ENCODE assay signal across 17 cellular contexts in genomic region chr10:94397549-94398370, GRCh38. TPM values are rescaled to one million over a fixed set of nuclear protein-coding genes. Genes with fewer than 3 reads are reported as not detected.
DNase-seq lines count a peak whose midpoint lies in the region; ATAC-seq, FAIRE-seq and TF ChIP-seq lines count a peak whose summit lies in the region.
"Had no signal": no experiment of that assay in that cellular context is flagged by ENCODE, and none has a peak within 500 bp of the region (broad histone marks: within the 10 kb centered on the region; RNA-seq: fewer than 3 reads in every experiment).

No MANE protein-coding gene starts in this region.

- H3K4me2 ChIP-seq in A549: peak overlapping the region; percentile 49
- H3K4me2 ChIP-seq in neural progenitor cell: no peak overlapping the region

- POLR2A ChIA-PET in A549 (lab: Yijun Ruan, JAX): no interaction called here

- peaks cover 7% of the 10 kb centered on the region for H3K4me1 Mint-ChIP-seq in neural progenitor cell

- H3K9me3 Mint-ChIP-seq in neural progenitor cell: peaks cover 4% of the 10 kb centered on the region
- H3K9me3 Mint-ChIP-seq: memory B cell had no signal

- TF ChIP-seq POLR2A in A549 (IDR thresholded peaks at IDR 0.05; ENCODE audit: low read length): no peak

- TF ChIP-seq RAD21 in A549 (conservative IDR thresholded peaks at IDR 0.05 in 1 of 2, IDR thresholded peaks at IDR 0.05 in 1 of 2): no peak

- H3K27ac ChIP-seq in A549 (peak overlapping the region in 1 of 2 experiments; percentile 31; a peak in 2 of 6 replicates), SJCRH30 (peak overlapping the region; percentile 42), neural progenitor cell (no peak overlapping the region)
- H3K27ac ChIP-seq: tibial artery had no signal

- 41% methylated on average over 12 of the region's 12 CpGs for WGBS in A549 (ENCODE audit: missing lambda C conversion rate)

- no peaks in the 10 kb centered on the region for H4K20me1 ChIP-seq in neural progenitor cell (ENCODE audit: low read depth)

- H3K4me1 ChIP-seq in A549 (peaks cover 13% of the 10 kb centered on the region), SJCRH30 (peaks cover 8% of the 10 kb centered on the region; the same call in 1 of the 2 replicates), neural progenitor cell (no peaks in the 10 kb centered on the region)
- H3K4me1 ChIP-seq: tibial artery had no signal

- no peak for ATAC-seq in A549
- ATAC-seq in GM18873 (IDR thresholded peaks at IDR 0.05; ENCODE audit: low FRiP score, unreplicated experiment): no peak
- ATAC-seq in HG02885 (IDR thresholded peaks at IDR 0.05; ENCODE audit: poor library complexity, unreplicated experiment): no peak
- ATAC-seq: activated CD8-positive, alpha-beta T cell treated with anti-CD3 and anti-CD28 coated beads, Interleukin-2, amount 10 ng/mL, durations not matched to agents 7 days and 5 days had no signal

- no peak overlapping the region for H2AFZ ChIP-seq in neural progenitor cell (replicated peaks)

- no peak for FAIRE-seq in A549 (lab: Jason Lieb, UNC)
- FAIRE-seq: GM12892 had no signal

- H3K27me3 Mint-ChIP-seq in neural progenitor cell (ENCODE audit: insufficient read depth, low read depth): peaks cover 5% of the 10 kb centered on the region
- H3K27me3 Mint-ChIP-seq: memory B cell had no signal

- H3K9me3 ChIP-seq in A549 (no peaks in the 10 kb centered on the region), SJCRH30 (replicated peaks) (no peaks in the 10 kb centered on the region), neural progenitor cell (ENCODE audit: low read depth) (no peaks in the 10 kb centered on the region)
- H3K9me3 ChIP-seq: tibial artery had no signal

- no peaks in the 10 kb centered on the region for H3K36me3 Mint-ChIP-seq in neural progenitor cell
- H3K36me3 Mint-ChIP-seq: memory B cell had no signal

- peaks cover 4% of the 10 kb centered on the region for H3F3A ChIP-seq in neural progenitor cell (ENCODE audit: low read depth)

- no peak overlapping the region for H3K4me3 ChIP-seq in A549
- H3K4me3 ChIP-seq in SJCRH30: no peak overlapping the region
- no peak overlapping the region for H3K4me3 ChIP-seq in neural progenitor cell
- H3K4me3 ChIP-seq: tibial artery had no signal

- no peak overlapping the region for H3K27ac Mint-ChIP-seq in neural progenitor cell
- H3K27ac Mint-ChIP-seq: activated CD8-positive, alpha-beta T cell treated with anti-CD3 and anti-CD28 coated beads, Interleukin-2, amount 10 ng/mL, durations not matched to agents 7 days and 5 days; memory B cell had no signal

- TF ChIP-seq CTCF in A549 (IDR thresholded peaks at IDR 0.05) (no peak), neural progenitor cell (IDR thresholded peaks at IDR 0.05) (no peak)

- no peak for TF ChIP-seq EP300 in A549 (IDR thresholded peaks at IDR 0.05)

- CTCF ChIA-PET in A549 (lab: Yijun Ruan, JAX): interaction anchor here (1.8 to 1.9 kb wide), 2 partner anchors 35 to 46 kb away, joined by 4 to 8 read pairs; partner anchors contain the start of gene NOC3L

- no peak overlapping the region for H3K4me3 Mint-ChIP-seq in neural progenitor cell
- H3K4me3 Mint-ChIP-seq: activated CD8-positive, alpha-beta T cell treated with anti-CD3 and anti-CD28 coated beads, Interleukin-2, amount 10 ng/mL, durations not matched to agents 7 days and 5 days; memory B cell had no signal

- no peak overlapping the region for H3K9ac ChIP-seq in neural progenitor cell

- DNase-seq in A549 (ENCODE audit: low read depth in 1 of 2, low spot score in 1 of 2) (peak in 1 of 2 experiments; percentile 9), HCEC 1CT (peak; percentile 37), SJCRH30 (peak; percentile 80), glomerular visceral epithelial cell (ENCODE audit: extremely low spot score) (peak; percentile 90), neural progenitor cell (ENCODE audit: low spot score) (no peak), SHP77 (lab: John Stamatoyannopoulos, UW) (no peak)
- DNase-seq: activated CD8-positive, alpha-beta T cell treated with anti-CD3 and anti-CD28 coated beads, Interleukin-2, amount 10 ng/mL, durations not matched to agents 7 days and 5 days; activated naive CD4-positive, alpha-beta T cell treated with Interleukin-2 at 50 U/mL for 16 hours; caudate nucleus; DMS79; GOT3; NCI-H524; tibial artery had no signal

- H3K36me3 ChIP-seq in SJCRH30: no peaks in the 10 kb centered on the region
- H3K36me3 ChIP-seq in neural progenitor cell: no peaks in the 10 kb centered on the region
- H3K36me3 ChIP-seq: tibial artery had no signal

- H3K79me2 ChIP-seq in neural progenitor cell (ENCODE audit: low read depth): no peaks in the 10 kb centered on the region

- no peaks in the 10 kb centered on the region for H3K27me3 ChIP-seq in SJCRH30
- H3K27me3 ChIP-seq in neural progenitor cell: peaks cover 1% of the 10 kb centered on the region
- H3K27me3 ChIP-seq: tibial artery had no signal

TF ChIP-seq in A549, 52 proteins besides CTCF, POLR2A, EP300 and RAD21:
- TF ChIP-seq MAZ (IDR thresholded peaks at IDR 0.05; ENCODE audit: borderline replicate concordance, low read depth, low read length) (no peak), GATA3 (IDR thresholded peaks at IDR 0.05; ENCODE audit: borderline replicate concordance) (peak; percentile 64; the same call in 1 of the 2 replicates), POLR2AphosphoS2 (conservative IDR thresholded peaks at IDR 0.05; ENCODE audit: low read length) (no peak), ESRRA (IDR thresholded peaks at IDR 0.05; ENCODE audit: borderline replicate concordance, low read length) (no peak)

RNA-seq across cellular contexts. Expression of gene TBC1D12, which starts 4.6 kb away (rescaled TPM):
- polyA plus RNA-seq in A549 (2011; rRNA removed): 5.7 and 6.0 TPM in 2 replicates
- polyA plus RNA-seq in A549 (2012; cell fraction: cytosol; rRNA removed): 1.4 and 2.2 TPM in 2 replicates
- polyA plus RNA-seq in A549 (2012; cell fraction: nucleus; rRNA removed): 2.1 and 2.5 TPM in 2 replicates
- 3.5 to 4.4 TPM (median 3.7 TPM) in 3 replicates for polyA plus RNA-seq in A549 (2017; fragmentation: RNase III; extraction: RNeasy Plus Mini Kit Qiagen cat#74134 plus additional on column Dnase treatment)
- 2.6 TPM in 2 replicates for polyA minus RNA-seq in A549 (2011; rRNA and poly(A)+ RNA removed)
- 9.7 and 13.2 TPM in 2 replicates for total RNA-seq in SJCRH30 (2014; rRNA removed; shearing (Covaris generic))
- total RNA-seq in neural progenitor cell (ENCODE audit: low replicate concordance): 6.6 and 6.9 TPM in 2 replicates

RNA-seq across cellular contexts. Expression of gene NOC3L, which starts 35.0 kb away (rescaled TPM):
- polyA plus RNA-seq in A549 (2011; rRNA removed) (30.9 and 41.9 TPM in 2 replicates), A549 (2017; fragmentation: RNase III; extraction: RNeasy Plus Mini Kit Qiagen cat#74134 plus additional on column Dnase treatment) (21.7 to 29.0 TPM (median 23.1 TPM) in 3 replicates)
- 6.4 and 6.7 TPM in 2 replicates for polyA plus RNA-seq in A549 (2012; cell fraction: cytosol; rRNA removed)
- 6.5 and 8.1 TPM in 2 replicates for polyA plus RNA-seq in A549 (2012; cell fraction: nucleus; rRNA removed)
- polyA minus RNA-seq in A549 (2011; rRNA and poly(A)+ RNA removed): 16.2 and 18.5 TPM in 2 replicates
- total RNA-seq in SJCRH30 (2014; rRNA removed; shearing (Covaris generic)): 31.3 and 34.0 TPM in 2 replicates
- total RNA-seq in neural progenitor cell (ENCODE audit: low replicate concordance): 31.0 and 49.2 TPM in 2 replicates

Comparison
In these comparisons a context has a peak if more than half of its experiments do, and no peak if none do; other contexts are left out.
1. DNase-seq: peak in HCEC 1CT (single experiment), SJCRH30 (2 of 2) and glomerular visceral epithelial cell (single experiment); none in neural progenitor cell (single experiment) and SHP77 (0 of 2).